2 cellular contexts compared by ENCODE assay signal in genomic region chr4:87589531-87589930, GRCh38.
TF ChIP-seq lines count a peak whose summit lies in the region.

No MANE protein-coding gene starts in this region.

TF ChIP-seq in IMR-90, 13 proteins besides CTCF, POLR2A, EP300 and RAD21:
- TF ChIP-seq MAZ (IDR thresholded peaks at IDR 0.05; ENCODE audit: borderline replicate concordance, low read depth, low read length): no peak
- TF ChIP-seq MAFK (IDR thresholded peaks at IDR 0.05; ENCODE audit: low read depth, low read length): peak; percentile 79
- peak; percentile 27; the same call in 1 of the 2 replicates for TF ChIP-seq USF2 (IDR thresholded peaks at IDR 0.05; ENCODE audit: low read depth, low read length)
- TF ChIP-seq ELK1 (IDR thresholded peaks at IDR 0.05; ENCODE audit: borderline replicate concordance, low read depth, low read length): no peak
- no peak for TF ChIP-seq CHD1 (IDR thresholded peaks at IDR 0.05; ENCODE audit: low read depth, low read length)
- no peak for TF ChIP-seq NFE2L2 (IDR thresholded peaks at IDR 0.05; ENCODE audit: low read depth, low read length)
- peak; percentile 80 for TF ChIP-seq CEBPB (IDR thresholded peaks at IDR 0.05; ENCODE audit: low read depth, low read length)
- TF ChIP-seq BHLHE40 (IDR thresholded peaks at IDR 0.05; ENCODE audit: low read depth, low read length): no peak
- no peak for TF ChIP-seq RFX5 (IDR thresholded peaks at IDR 0.05; ENCODE audit: low read depth, low read length)
- TF ChIP-seq RCOR1 (IDR thresholded peaks at IDR 0.05; ENCODE audit: insufficient replicate concordance, low read length): no peak
- TF ChIP-seq FOS (IDR thresholded peaks at IDR 0.05; ENCODE audit: low read depth, low read length): no peak
- no peak for TF ChIP-seq MXI1 (IDR thresholded peaks at IDR 0.05; ENCODE audit: borderline replicate concordance, low read depth, low read length)
- no peak for TF ChIP-seq SMC3 (IDR thresholded peaks at IDR 0.05; ENCODE audit: low read depth, low read length)
TF ChIP-seq in IMR-90: peak in this region for 3.

TF ChIP-seq in H1, 55 proteins besides CTCF, POLR2A, EP300 and RAD21:
- TF ChIP-seq CHD1 (IDR thresholded peaks at IDR 0.05; ENCODE audit: low read depth, low read length) (no peak), YY1 (IDR thresholded peaks at IDR 0.05; ENCODE audit: low read depth, low read length) (no peak), SIRT6 (IDR thresholded peaks at IDR 0.05; ENCODE audit: low read length) (no peak), CHD2 (IDR thresholded peaks at IDR 0.05; ENCODE audit: low read length) (no peak), TEAD4 (IDR thresholded peaks at IDR 0.05; ENCODE audit: low read depth, low read length) (no peak), CTBP2 (IDR thresholded peaks at IDR 0.05; ENCODE audit: borderline replicate concordance, insufficient read depth, insufficient read length, low read length) (no peak), GTF2F1 (IDR thresholded peaks at IDR 0.05; ENCODE audit: borderline replicate concordance, low read depth, low read length) (no peak), CBX8 (IDR thresholded peaks at IDR 0.05; ENCODE audit: borderline replicate concordance, low read depth, low read length) (no peak), RBBP5 (IDR thresholded peaks at IDR 0.05; ENCODE audit: borderline replicate concordance, low read depth, low read length) (no peak), MAX (IDR thresholded peaks at IDR 0.05) (no peak), JUN (IDR thresholded peaks at IDR 0.05; ENCODE audit: low read depth, low read length) (no peak), TAF1 (IDR thresholded peaks at IDR 0.05; ENCODE audit: low read depth, low read length) (no peak), EGR1 (IDR thresholded peaks at IDR 0.05; ENCODE audit: borderline replicate concordance, low read depth, low read length) (no peak), KDM5A (IDR thresholded peaks at IDR 0.05; ENCODE audit: low read length) (no peak), CREB1 (IDR thresholded peaks at IDR 0.05) (no peak), CEBPB (IDR thresholded peaks at IDR 0.05; ENCODE audit: low read depth, low read length) (no peak), HDAC6 (IDR thresholded peaks at IDR 0.05; ENCODE audit: low read depth, low read length) (no peak), RNF2 (IDR thresholded peaks at IDR 0.05; ENCODE audit: borderline replicate concordance, low read depth, low read length, missing control alignments, poor library complexity, severe bottlenecking) (no peak), GABPA (IDR thresholded peaks at IDR 0.05; ENCODE audit: borderline replicate concordance, insufficient read depth, low read length) (no peak)
